8 cellular contexts compared by ENCODE assay signal in genomic region chr15:63891079-63891762, GRCh38. TPM values are rescaled to one million over a fixed set of nuclear protein-coding genes. Genes with fewer than 3 reads are reported as not detected.
DNase-seq lines count a peak whose midpoint lies in the region; ATAC-seq and TF ChIP-seq lines count a peak whose summit lies in the region.

No MANE protein-coding gene starts in this region.

- TF ChIP-seq CTCF in chondrocyte (IDR thresholded peaks at IDR 0.05) (peak; percentile 93), left lung (IDR thresholded peaks at IDR 0.05) (peak; percentile 83 to 86)

- no peaks in the 10 kb centered on the region for H3K27me3 ChIP-seq in H7 (ENCODE audit: control insufficient read depth, insufficient read depth, low read length)
- H3K27me3 ChIP-seq in left lung, result no peaks in the 10 kb centered on the region

- no peaks in the 10 kb centered on the region for H3K36me3 ChIP-seq in H7 (replicated peaks; ENCODE audit: control insufficient read depth, insufficient read depth, low read length)
- no peaks in the 10 kb centered on the region for H3K36me3 ChIP-seq in left lung

- intact Hi-C loops in left lung (cut with DNase I), result loop anchor here in 1 of 2 donors (5.0 kb wide), 1 partner anchor 139 kb away; no protein-coding TSS in a partner anchor

- no peak overlapping the region for H3K4me3 Mint-ChIP-seq in chondrocyte (ENCODE audit: unreplicated experiment)

- H3K27me3 Mint-ChIP-seq in chondrocyte (ENCODE audit: low read depth), result no peaks in the 10 kb centered on the region

- no peak overlapping the region for H3K27ac Mint-ChIP-seq in chondrocyte (ENCODE audit: unreplicated experiment)

- H3K4me3 ChIP-seq in H7 (ENCODE audit: insufficient read depth, low read depth, low read length), result no peak overlapping the region
- no peak overlapping the region for H3K4me3 ChIP-seq in left lung

- H3K36me3 Mint-ChIP-seq in chondrocyte (ENCODE audit: low read depth), result no peaks in the 10 kb centered on the region

- H3K4me1 ChIP-seq in left lung, result peaks cover 0 to 58% of the 10 kb centered on the region in 2 donors

- H3K9me3 ChIP-seq in left lung, result no peaks in the 10 kb centered on the region

- no peak overlapping the region for H3K27ac ChIP-seq in left lung

- no peaks in the 10 kb centered on the region for H3K9me3 Mint-ChIP-seq in chondrocyte (ENCODE audit: low read depth)

- ATAC-seq in left lung (peak; percentile 87), HG02885 (IDR thresholded peaks at IDR 0.05; ENCODE audit: poor library complexity, unreplicated experiment) (no peak)

- H3K4me1 Mint-ChIP-seq in chondrocyte (ENCODE audit: low read depth), result peaks cover 3% of the 10 kb centered on the region

- DNase-seq in AG08395 (ENCODE audit: low spot score) (peak; percentile 81), H7 (peak; percentile 88), NCI-H446 treated with DMSO at 0.1 percent for 48 hours (lab: John Stamatoyannopoulos, UW) (peak; percentile 10), chondrocyte (ENCODE audit: low spot score) (peak; percentile 66), left lung (peak; percentile 70 to 92)
- peak; percentile 60 to 71 for DNase-seq in activated CD4-positive, alpha-beta T cell treated with anti-CD3 and anti-CD28 coated beads for 24 hours (ENCODE audit: low read depth in 2 of 2)
- peak; percentile 61 to 82 for DNase-seq in stimulated activated CD4-positive, alpha-beta T cell treated with anti-CD3 and anti-CD28 coated beads, Interleukin-4, amount 100 ng/mL, for 48 hours (ENCODE audit: low read depth in 2 of 2)

RNA-seq across cellular contexts. Expression of gene HERC1, which starts 57.5 kb away (rescaled TPM):
- total RNA-seq in H7 (2014; rRNA removed; shearing (Covaris generic)), result 36.9 and 40.1 TPM in 2 replicates
- total RNA-seq in chondrocyte (54.0 to 86.1 TPM (median 59.0 TPM) in 3 replicates), left lung (10 to 100 TPM; 86.4 to 89.1 TPM)

Comparison
In these comparisons a context has a peak if more than half of its experiments do, and no peak if none do; other contexts are left out.
1. DNase-seq: peak in every context shown above with its lines; median percentile 88 in H7; 81 in AG08395; 81 in left lung; 72 in stimulated activated CD4-positive, alpha-beta T cell treated with anti-CD3 and anti-CD28 coated beads, Interleukin-4, amount 100 ng/mL, for 48 hours; 66 in chondrocyte; 66 in activated CD4-positive, alpha-beta T cell treated with anti-CD3 and anti-CD28 coated beads for 24 hours; 10 in NCI-H446 treated with DMSO at 0.1 percent for 48 hours.